Comparison of ENCODE assay signal across 1 cellular context in genomic region chr6:165090206-165090605, GRCh38.
TF ChIP-seq lines count a peak whose summit lies in the region.

No MANE protein-coding gene starts in this region.

TF ChIP-seq in H1, 55 proteins besides CTCF, POLR2A, EP300 and RAD21 (continued from another document):
- no peak for TF ChIP-seq SIN3A (conservative IDR thresholded peaks at IDR 0.05 in 1 of 2, IDR thresholded peaks at IDR 0.05 in 1 of 2; ENCODE audit: low read depth in 1 of 2, low read length in 2 of 2)
